Comparison of ENCODE assay signal across 25 cellular contexts in genomic region chr1:22962558-22962957, GRCh38. TPM values are rescaled to one million over a fixed set of nuclear protein-coding genes. Genes with fewer than 3 reads are reported as not detected.
DNase-seq lines count a peak whose midpoint lies in the region; ATAC-seq, FAIRE-seq and TF ChIP-seq lines count a peak whose summit lies in the region.
"Had no signal": no experiment of that assay in that cellular context is flagged by ENCODE, and none has a peak within 500 bp of the region (broad histone marks: within the 10 kb centered on the region; RNA-seq: fewer than 3 reads in every experiment).

No MANE protein-coding gene starts in this region.

- RAD21 ChIA-PET in GM12878 (lab: Charles Lee; ENCODE audit: unreplicated experiment), result no interaction called here

- H3K4me1 ChIP-seq in GM12878 (ENCODE audit: control insufficient read depth, insufficient read depth, low read length) (no peaks in the 10 kb centered on the region), spleen (peaks cover 0 to 6% (median 0%) of the 10 kb centered on the region in 6 donors)
- H3K4me1 ChIP-seq: A549, BE2C had no signal

- H3K36me3 ChIP-seq in GM12878 (ENCODE audit: control insufficient read depth in 2 of 2, insufficient read depth in 2 of 2, low read length in 1 of 2), result no peaks in the 10 kb centered on the region
- no peaks in the 10 kb centered on the region for H3K36me3 ChIP-seq in spleen
- H3K36me3 ChIP-seq: BE2C; BLaER1 treated with 17β-estradiol and CSF1 and Interleukin-3, amounts not matched to agents 10 nM and 100 nM had no signal

- H3K27ac Mint-ChIP-seq in endothelial cell (ENCODE audit: unreplicated experiment), result no peak overlapping the region
- H3K27ac Mint-ChIP-seq: CD14-positive monocyte; CD4-positive, alpha-beta T cell; CD8-positive, alpha-beta memory T cell had no signal

- no peak for TF ChIP-seq RAD21 in GM12878 (IDR thresholded peaks at IDR 0.05; ENCODE audit: insufficient read depth, low read depth, low read length)

- H3K4me1 Mint-ChIP-seq in endothelial cell (ENCODE audit: unreplicated experiment), result no peaks in the 10 kb centered on the region
- H3K4me1 Mint-ChIP-seq: CD14-positive monocyte had no signal

- TF ChIP-seq EP300 in GM12878 (IDR thresholded peaks at IDR 0.05; ENCODE audit: borderline replicate concordance in 1 of 2, control insufficient read depth in 1 of 2, low read depth in 2 of 2, low read length in 2 of 2), result no peak

- ATAC-seq in GM12878 (no peak), GM21360 (IDR thresholded peaks at IDR 0.05; ENCODE audit: unreplicated experiment) (no peak)

- no peak overlapping the region for H3K4me2 ChIP-seq in GM12878 (ENCODE audit: control insufficient read depth, insufficient read depth)
- H3K4me2 ChIP-seq: A549; BLaER1 treated with 17β-estradiol and CSF1 and Interleukin-3, amounts not matched to agents 10 nM and 100 nM had no signal

- peaks cover 5% of the 10 kb centered on the region for H3K27me3 Mint-ChIP-seq in endothelial cell (ENCODE audit: unreplicated experiment)

- WGBS in GM12878 (ENCODE audit: insufficient coverage, insufficient replicate concordance, low lambda C conversion rate, missing lambda C conversion rate), result 1% methylated on average over 3 of the region's 3 CpGs
- 31 to 57% (median 53%) methylated on average over 3 of the region's 3 CpGs for WGBS in spleen, 5 donors

- SMC1A ChIA-PET in GM12878 (lab: Charles Lee; ENCODE audit: uncharacterized antibody, unreplicated experiment), result no interaction called here

- BruUV-seq in GM12878 (replicated peaks; lab: Mats Ljungman, UMichigan), result no TSS peak

- H3K4me3 ChIP-seq in GM12878 (no peak overlapping the region), spleen (no peak overlapping the region)
- H3K4me3 ChIP-seq: A549; BLaER1 treated with 17β-estradiol and CSF1 and Interleukin-3, amounts not matched to agents 10 nM and 100 nM; GM23248 had no signal

- H4K20me1 ChIP-seq in GM12878 (ENCODE audit: control insufficient read depth, insufficient read depth), result no peaks in the 10 kb centered on the region
- H4K20me1 ChIP-seq: BLaER1 treated with 17β-estradiol and CSF1 and Interleukin-3, amounts not matched to agents 10 nM and 100 nM had no signal

- H2AFZ ChIP-seq in GM12878 (ENCODE audit: control insufficient read depth, low read depth, low read length), result no peak overlapping the region
- H2AFZ ChIP-seq: GM23248 had no signal

- in situ Hi-C loops in GM12878 (cut with MboI), result no loop called here

- no peaks in the 10 kb centered on the region for H3K79me2 ChIP-seq in GM12878 (ENCODE audit: control insufficient read depth, insufficient read depth, low read length)

- DNase-seq in GM12891 (ENCODE audit: insufficient read length, low spot score) (no peak), GM12878 (ENCODE audit: low read depth, low spot score) (no peak), spleen (peak; percentile 37), NCI-H748 (lab: John Stamatoyannopoulos, UW; ENCODE audit: unreplicated experiment) (no peak), endothelial cell (ENCODE audit: low spot score) (no peak)
- DNase-seq: 8988T; ACHN; AML-193; BE2C; CD4-positive, alpha-beta T cell; CD8-positive, alpha-beta memory T cell; DMS 273 treated with DMSO at 0.1 percent for 48 hours; DMS79; EL; GDM1; GM23248; H7; HCEC 1CT had no signal

- H3K27ac ChIP-seq in GM12878 (ENCODE audit: control insufficient read depth, insufficient read depth), result no peak overlapping the region
- H3K27ac ChIP-seq in spleen, result no peak overlapping the region
- H3K27ac ChIP-seq: A549; BLaER1 treated with 17β-estradiol and CSF1 and Interleukin-3, amounts not matched to agents 10 nM and 100 nM; GM23248 had no signal

- TF ChIP-seq POLR2A in GM12891 (IDR thresholded peaks at IDR 0.05; ENCODE audit: low read depth, low read length) (no peak), GM12878 (IDR thresholded peaks at IDR 0.05; ENCODE audit: low read depth, low read length) (no peak), spleen (IDR thresholded peaks at IDR 0.05) (no peak)

- H3K9me3 ChIP-seq in GM12878 (replicated peaks; ENCODE audit: control insufficient read depth, insufficient read depth, low read length) (no peaks in the 10 kb centered on the region; the same call in 2 of the 3 replicates), spleen (peaks cover 0 to 16% (median 12%) of the 10 kb centered on the region in 8 donors)
- H3K9me3 ChIP-seq: A549, BE2C had no signal

- FAIRE-seq in GM12891 (lab: Jason Lieb, UNC) (no peak), GM12878 (lab: Jason Lieb, UNC) (no peak)
- FAIRE-seq: A549, D721Med, GM12892, H1 had no signal

- intact Hi-C loops in GM12878 (cut with micrococcal nuclease; ENCODE audit: unreplicated experiment), result no loop called here
- intact Hi-C loops in spleen (cut with DNase I; ENCODE audit: low total_unique reads), result no loop called here

- no peaks in the 10 kb centered on the region for H3K36me3 Mint-ChIP-seq in endothelial cell (ENCODE audit: low read depth, unreplicated experiment)
- H3K36me3 Mint-ChIP-seq: CD14-positive monocyte had no signal

- peaks cover 5% of the 10 kb centered on the region for H3K9me3 Mint-ChIP-seq in endothelial cell (ENCODE audit: unreplicated experiment)

- no peak overlapping the region for H3K4me3 Mint-ChIP-seq in endothelial cell (ENCODE audit: unreplicated experiment)
- H3K4me3 Mint-ChIP-seq: CD14-positive monocyte; CD4-positive, alpha-beta T cell; CD8-positive, alpha-beta memory T cell had no signal

- POLR2A ChIA-PET in GM12878 (lab: Charles Lee), result no interaction called here

- H3K9ac ChIP-seq in GM12878 (ENCODE audit: control insufficient read depth, insufficient read depth, low read length), result no peak overlapping the region
- H3K9ac ChIP-seq: BLaER1 treated with 17β-estradiol and CSF1 and Interleukin-3, amounts not matched to agents 10 nM and 100 nM; GM23248 had no signal

- H3K27me3 ChIP-seq in GM12878 (replicated peaks in 1 of 2; ENCODE audit: control insufficient read depth in 2 of 2, insufficient read depth in 2 of 2, low read length in 1 of 2) (peaks cover 0 to 1% of the 10 kb centered on the region in 2 experiments; a peak in 2 of 4 replicates), spleen (replicated peaks in 1 of 7) (peaks cover 0 to 14% (median 0%) of the 10 kb centered on the region in 7 donors)
- H3K27me3 ChIP-seq: BE2C; BLaER1 treated with 17β-estradiol and CSF1 and Interleukin-3, amounts not matched to agents 10 nM and 100 nM had no signal

- TF ChIP-seq CTCF in GM12878 (IDR thresholded peaks at IDR 0.05 in 2 of 3, conservative IDR thresholded peaks at IDR 0.05 in 1 of 3; ENCODE audit: control insufficient read depth in 2 of 3, extremely low read depth in 1 of 3, insufficient read depth in 1 of 3, low read depth in 3 of 3, low read length in 3 of 3) (no peak), spleen (IDR thresholded peaks at IDR 0.05 in 8 of 11, conservative IDR thresholded peaks at IDR 0.05 in 3 of 11) (no peak), endothelial cell (IDR thresholded peaks at IDR 0.05; ENCODE audit: unreplicated experiment) (no peak)

- CTCF ChIA-PET in GM12878 (lab: Yijun Ruan, JAX), result interaction anchor here (1.2 to 2.1 kb wide), 2 partner anchors 258 to 542 kb away, joined by 3 to 7 read pairs; no protein-coding TSS in a partner anchor

RNA-seq across cellular contexts. Expression of gene LACTBL1, which starts 10.1 kb away (rescaled TPM):
- polyA plus RNA-seq in GM12891 (2012; ENCODE audit: low read depth, missing spikeins), result not detected
- total RNA-seq in GM12878 (2013; cell fraction: nucleolus; rRNA removed), result not detected in 2 replicates
- total RNA-seq in GM12878 (2014; rRNA removed) (not detected in 2 replicates), GM12878 (2014; rRNA removed; fragmentation: Illumina TruSeq; extraction: Trizol) (not detected in 2 replicates), GM12878 (2021) (not detected in 2 replicates), spleen (not detected), endothelial cell (ENCODE audit: unreplicated experiment) (not detected)
- not detected for polyA plus RNA-seq in GM12878 (2011; ENCODE audit: low read depth)
- polyA plus RNA-seq in GM12878 (2011; rRNA removed) (not detected in 2 replicates), GM12878 (2014; fragmentation: Illumina TruSeq; extraction: Trizol) (not detected in 2 replicates), GM12878 (2014; fragmentation: Nextera tagmentation; extraction: Ambion mirVana) (not detected), GM12878 (2014; rRNA removed) (0.08 TPM in 1 of 2 replicates, not detected in the other), GM12878 (2016; fragmentation: Nextera tagmentation; extraction: Ambion mirVana) (not detected), spleen (not detected)
- not detected in 2 replicates for polyA plus RNA-seq in GM12878 (2011; cell fraction: cytosol; rRNA removed)
- polyA plus RNA-seq in GM12878 (2011; cell fraction: nucleus; rRNA removed), result not detected in 2 replicates
- polyA plus RNA-seq in GM12878 (2012), result not detected in 2 replicates
- polyA minus RNA-seq in GM12878 (2011; rRNA and poly(A)+ RNA removed), result not detected in 2 replicates
- not detected in 2 replicates for polyA minus RNA-seq in GM12878 (2011; cell fraction: cytosol; rRNA and poly(A)+ RNA removed)
- not detected in 2 replicates for polyA minus RNA-seq in GM12878 (2011; cell fraction: nucleus; rRNA and poly(A)+ RNA removed)
- total RNA-seq: CD4-positive, alpha-beta T cell; CD8-positive, alpha-beta memory T cell; GM23248; H1; H7 had no signal
- polyA plus RNA-seq: A549; CD14-positive monocyte; CD8-positive, alpha-beta memory T cell; GM23248; H1 had no signal

RNA-seq across cellular contexts. Expression of gene TEX46, which starts 53.1 kb away (rescaled TPM):
- polyA plus RNA-seq in GM12891 (2012; ENCODE audit: low read depth, missing spikeins), result not detected
- total RNA-seq in GM12878 (2013; cell fraction: nucleolus; rRNA removed), result not detected in 2 replicates
- total RNA-seq in GM12878 (2014; rRNA removed), result not detected in 2 replicates
- not detected in 2 replicates for total RNA-seq in GM12878 (2014; rRNA removed; fragmentation: Illumina TruSeq; extraction: Trizol)
- total RNA-seq in GM12878 (2021), result not detected in 2 replicates
- polyA plus RNA-seq in GM12878 (2011; ENCODE audit: low read depth), result not detected
- 0.23 TPM in 1 of 2 replicates, not detected in the other for polyA plus RNA-seq in GM12878 (2011; rRNA removed)
- polyA plus RNA-seq in GM12878 (2011; cell fraction: cytosol; rRNA removed), result not detected in 2 replicates
- polyA plus RNA-seq in GM12878 (2011; cell fraction: nucleus; rRNA removed), result not detected in 2 replicates
- polyA plus RNA-seq in GM12878 (2012), result not detected in 2 replicates
- polyA plus RNA-seq in GM12878 (2014; fragmentation: Illumina TruSeq; extraction: Trizol), result not detected in 2 replicates
- polyA plus RNA-seq in GM12878 (2014; fragmentation: Nextera tagmentation; extraction: Ambion mirVana), result under 1 TPM in 1 of 2 experiments, not detected in 1; 0.42 TPM
- not detected in 2 replicates for polyA plus RNA-seq in GM12878 (2014; rRNA removed)
- under 1 TPM in 1 of 2 experiments, not detected in 1; 0.48 TPM for polyA plus RNA-seq in GM12878 (2016; fragmentation: Nextera tagmentation; extraction: Ambion mirVana)
- polyA minus RNA-seq in GM12878 (2011; rRNA and poly(A)+ RNA removed), result not detected in 2 replicates
- not detected in 2 replicates for polyA minus RNA-seq in GM12878 (2011; cell fraction: cytosol; rRNA and poly(A)+ RNA removed)
- not detected in 2 replicates for polyA minus RNA-seq in GM12878 (2011; cell fraction: nucleus; rRNA and poly(A)+ RNA removed)
- not detected for total RNA-seq in spleen
- polyA plus RNA-seq in spleen, result not detected
- total RNA-seq in endothelial cell (ENCODE audit: unreplicated experiment), result not detected
- total RNA-seq: CD4-positive, alpha-beta T cell; CD8-positive, alpha-beta memory T cell; GM23248; H1; H7 had no signal
- polyA plus RNA-seq: A549; CD14-positive monocyte; CD8-positive, alpha-beta memory T cell; GM23248; H1 had no signal

RNA-seq across cellular contexts. Expression of gene KDM1A, which starts 56.7 kb away (rescaled TPM):
- 51.3 TPM for polyA plus RNA-seq in GM12891 (2012; ENCODE audit: low read depth, missing spikeins)
- 72.1 and 74.4 TPM in 2 replicates for total RNA-seq in GM12878 (2013; cell fraction: nucleolus; rRNA removed)
- total RNA-seq in GM12878 (2014; rRNA removed) (118 and 139 TPM in 2 replicates), GM12878 (2014; rRNA removed; fragmentation: Illumina TruSeq; extraction: Trizol) (111 and 117 TPM in 2 replicates), GM12878 (2021) (109 and 110 TPM in 2 replicates), spleen (10 to 100 TPM; 36.3 to 47.2 (median 39.2) TPM), endothelial cell (ENCODE audit: unreplicated experiment) (105 TPM)
- 39.2 TPM for polyA plus RNA-seq in GM12878 (2011; ENCODE audit: low read depth)
- polyA plus RNA-seq in GM12878 (2011; rRNA removed) (86.4 and 94.7 TPM in 2 replicates), GM12878 (2014; fragmentation: Illumina TruSeq; extraction: Trizol) (103 and 113 TPM in 2 replicates), GM12878 (2014; fragmentation: Nextera tagmentation; extraction: Ambion mirVana) (10 to 100 TPM; 39.2 to 59.5 TPM), GM12878 (2014; rRNA removed) (99.6 and 108 TPM in 2 replicates), GM12878 (2016; fragmentation: Nextera tagmentation; extraction: Ambion mirVana) (10 to 100 TPM; 75.1 to 90.2 TPM), spleen (10 to 100 TPM; 18.4 to 23.2 (median 21.6) TPM)
- polyA plus RNA-seq in GM12878 (2011; cell fraction: cytosol; rRNA removed), result 97.2 and 102 TPM in 2 replicates
- polyA plus RNA-seq in GM12878 (2011; cell fraction: nucleus; rRNA removed), result 78.2 and 85.4 TPM in 2 replicates
- polyA plus RNA-seq in GM12878 (2012), result 51.7 and 59.6 TPM in 2 replicates
- 114 and 151 TPM in 2 replicates for polyA minus RNA-seq in GM12878 (2011; rRNA and poly(A)+ RNA removed)
- 25.0 and 27.3 TPM in 2 replicates for polyA minus RNA-seq in GM12878 (2011; cell fraction: cytosol; rRNA and poly(A)+ RNA removed)
- 21.6 and 29.2 TPM in 2 replicates for polyA minus RNA-seq in GM12878 (2011; cell fraction: nucleus; rRNA and poly(A)+ RNA removed)
